Comparison of ENCODE assay signal across 9 cellular contexts in genomic region chr1:47434051-47434842, GRCh38. TPM values are rescaled to one million over a fixed set of nuclear protein-coding genes. Genes with fewer than 3 reads are reported as not detected.
DNase-seq lines count a peak whose midpoint lies in the region; ATAC-seq, FAIRE-seq and TF ChIP-seq lines count a peak whose summit lies in the region.
"Had no signal": no experiment of that assay in that cellular context is flagged by ENCODE, and none has a peak within 500 bp of the region (broad histone marks: within the 10 kb centered on the region; RNA-seq: fewer than 3 reads in every experiment).

No MANE protein-coding gene starts in this region.

- no peaks in the 10 kb centered on the region for H3K9me3 ChIP-seq in HUES64 (ENCODE audit: insufficient read depth, low read depth, low read length)
- H3K9me3 ChIP-seq in K562 (replicated peaks; ENCODE audit: control insufficient read depth, insufficient read depth, low read depth, low read length), result no peaks in the 10 kb centered on the region
- no peaks in the 10 kb centered on the region for H3K9me3 ChIP-seq in keratinocyte (ENCODE audit: control insufficient read depth, low read depth, low read length)
- H3K9me3 ChIP-seq in subcutaneous abdominal adipose tissue (ENCODE audit: control insufficient read depth in 5 of 5, low read length in 5 of 5), result no peaks in the 10 kb centered on the region

- CTCF ChIA-PET in K562 (lab: Yijun Ruan, JAX; ENCODE audit: low intra/inter-chr PET ratio), result no interaction called here

- no peak for TF ChIP-seq POLR2A in K562 (conservative IDR thresholded peaks at IDR 0.05)

- DNase-seq in K562 (ENCODE audit: extremely low read depth in 1 of 4, low spot score in 3 of 4) (no peak), keratinocyte (ENCODE audit: low read depth, low spot score) (no peak), NCI-H510A treated with DMSO at 0.1 percent for 48 hours (lab: John Stamatoyannopoulos, UW) (no peak), NCI-H1048 (lab: John Stamatoyannopoulos, UW) (no peak)
- DNase-seq in activated CD8-positive, alpha-beta memory T cell treated with anti-CD3 and anti-CD28 coated beads, Interleukin-2, amount 50 U/mL, for 4 hours, result no peak
- DNase-seq: NCI-H524 treated with DMSO at 0.1 percent for 48 hours had no signal

- ATAC-seq in K562 (no peak), GM19463 (IDR thresholded peaks at IDR 0.05; ENCODE audit: unreplicated experiment) (no peak)

- FAIRE-seq in K562 (lab: Jason Lieb, UNC) (no peak), keratinocyte (lab: Jason Lieb, UNC) (peak; percentile 36)

- H4K20me1 ChIP-seq in K562 (replicated peaks; ENCODE audit: control insufficient read depth, insufficient read depth, low read length) (peaks cover 20% of the 10 kb centered on the region), keratinocyte (ENCODE audit: control insufficient read depth, extremely low read depth, insufficient read depth, low read length) (no peaks in the 10 kb centered on the region)

- no TSS peak for BruUV-seq in K562 (replicated peaks; lab: Mats Ljungman, UMichigan)

- no peak for TF ChIP-seq CTCF in K562 (IDR thresholded peaks at IDR 0.05 in 2 of 3, conservative IDR thresholded peaks at IDR 0.05 in 1 of 3; ENCODE audit: insufficient read depth in 2 of 3, low read depth in 1 of 3, low read length in 3 of 3)
- no peak for TF ChIP-seq CTCF in keratinocyte (optimal IDR thresholded peaks at IDR 0.05 in 1 of 3, IDR thresholded peaks at IDR 0.05 in 1 of 3, conservative IDR thresholded peaks at IDR 0.05 in 1 of 3; ENCODE audit: extremely low read depth in 1 of 3, insufficient read depth in 2 of 3, low read length in 3 of 3)

- 0 out of 2 replicates have a peak, but pooled peaks cover 16% of the 10 kb centered on the region for H3K4me1 ChIP-seq in HUES64 (ENCODE audit: insufficient read depth, low read length)
- H3K4me1 ChIP-seq in K562 (replicated peaks in 1 of 2; ENCODE audit: control insufficient read depth in 2 of 2, insufficient read depth in 2 of 2, low read length in 2 of 2), result peaks cover 14 to 53% of the 10 kb centered on the region in 2 experiments
- peaks cover 51% of the 10 kb centered on the region for H3K4me1 ChIP-seq in keratinocyte (ENCODE audit: control insufficient read depth, extremely low read depth, insufficient read depth, low read length)
- H3K4me1 ChIP-seq in subcutaneous abdominal adipose tissue (ENCODE audit: control insufficient read depth in 5 of 5, insufficient read depth in 5 of 5, low read length in 5 of 5), result peaks cover 2 to 62% (median 43%) of the 10 kb centered on the region in 5 donors

- no peak overlapping the region for H3K9ac ChIP-seq in HUES64 (ENCODE audit: low read depth, low read length)
- no peak overlapping the region for H3K9ac ChIP-seq in K562 (ENCODE audit: insufficient read depth in 1 of 2, low read depth in 2 of 2, low read length in 2 of 2)
- peak overlapping the region; percentile 22 for H3K9ac ChIP-seq in keratinocyte (ENCODE audit: control insufficient read depth, extremely low read depth, insufficient read depth, low read length)
- no peak overlapping the region for H3K9ac ChIP-seq in subcutaneous abdominal adipose tissue (ENCODE audit: low read length in 5 of 5)

- dilution Hi-C loops in keratinocyte (cut with MboI; ENCODE audit: extremely low pct_ligation_motif_present, low sequenced_read_pairs), result no loop called here

- H3K36me3 ChIP-seq in HUES64 (ENCODE audit: insufficient read depth, low read length) (no peaks in the 10 kb centered on the region), K562 (ENCODE audit: control insufficient read depth, insufficient read depth, low read length) (peaks cover 4% of the 10 kb centered on the region; the same call in 2 of the 3 replicates), keratinocyte (ENCODE audit: control insufficient read depth in 2 of 2, extremely low read depth in 1 of 2, insufficient read depth in 2 of 2, low read length in 2 of 2) (no peaks in the 10 kb centered on the region), subcutaneous abdominal adipose tissue (ENCODE audit: control insufficient read depth in 5 of 5, insufficient read depth in 5 of 5, low read length in 5 of 5) (no peaks in the 10 kb centered on the region)

- peaks cover 100% of the 10 kb centered on the region for H3K27me3 ChIP-seq in HUES64 (ENCODE audit: insufficient read depth, low read length)
- H3K27me3 ChIP-seq in K562 (ENCODE audit: control insufficient read depth in 2 of 2, insufficient read depth in 2 of 2, low read length in 2 of 2), result 0 out of 5 replicates have a peak, but pooled peaks cover 0 to 1% of the 10 kb centered on the region in 2 experiments
- peaks cover 28% of the 10 kb centered on the region for H3K27me3 ChIP-seq in keratinocyte (ENCODE audit: control insufficient read depth, extremely low read depth, insufficient read depth, low read length)
- H3K27me3 ChIP-seq in subcutaneous abdominal adipose tissue (ENCODE audit: control insufficient read depth in 5 of 5, insufficient read depth in 4 of 5, low read length in 5 of 5), result peaks cover 7 to 43% (median 24%) of the 10 kb centered on the region in 5 donors

- no peak for TF ChIP-seq RAD21 in K562 (CRISPR knock-in tag; conservative IDR thresholded peaks at IDR 0.05 in 1 of 2, IDR thresholded peaks at IDR 0.05 in 1 of 2)

- POLR2A ChIA-PET in K562 (lab: Yijun Ruan, JAX), result interaction anchor here (0.5 to 1.0 kb wide), 6 partner anchors 15 to 292 kb away, joined by 3 to 5 read pairs (median 4); no protein-coding TSS in a partner anchor

- H3K27ac ChIP-seq in HUES64 (ENCODE audit: low read depth, low read length) (no peak overlapping the region), K562 (ENCODE audit: extremely low read depth, low read depth, low read length) (no peak overlapping the region), keratinocyte (ENCODE audit: control insufficient read depth, insufficient read depth, low read length) (no peak overlapping the region), subcutaneous abdominal adipose tissue (ENCODE audit: low read depth, low read length) (no peak overlapping the region)

- 3% methylated on average over 51 of the region's 51 CpGs for WGBS in HUES64
- WGBS in K562 (ENCODE audit: insufficient coverage, low coverage, missing lambda C conversion rate), result 90% methylated on average over 48 of the region's 51 CpGs

- TF ChIP-seq EP300 in K562 (IDR thresholded peaks at IDR 0.05; ENCODE audit: low read length), result no peak

- H3K4me2 ChIP-seq in K562 (ENCODE audit: insufficient read depth, low read length) (no peak overlapping the region), keratinocyte (ENCODE audit: control insufficient read depth, extremely low read depth, insufficient read depth, low read depth, low read length) (peak overlapping the region; percentile 50)

- H3K9me1 ChIP-seq in K562 (ENCODE audit: control insufficient read depth, insufficient read depth, low read length) (no peaks in the 10 kb centered on the region), keratinocyte (ENCODE audit: control insufficient read depth, extremely low read depth, insufficient read depth, low read length) (no peaks in the 10 kb centered on the region)

- peak overlapping the region; percentile 32; the same call in 1 of the 2 replicates for H3K4me3 ChIP-seq in HUES64 (ENCODE audit: low read length)
- no peak overlapping the region for H3K4me3 ChIP-seq in K562
- peak overlapping the region; percentile 20 to 56 (median 54) for H3K4me3 ChIP-seq in keratinocyte (ENCODE audit: control insufficient read depth in 2 of 3, extremely low read depth in 1 of 3, insufficient read depth in 2 of 3, low read depth in 1 of 3, low read length in 3 of 3)
- H3K4me3 ChIP-seq in subcutaneous abdominal adipose tissue (ENCODE audit: low read depth in 1 of 5, low read length in 5 of 5), result peak overlapping the region; percentile 32 to 59 (median 48)

- no peak overlapping the region for H2AFZ ChIP-seq in K562 (ENCODE audit: low read depth, low read length)
- H2AFZ ChIP-seq in keratinocyte (ENCODE audit: control insufficient read depth, low read length), result peak overlapping the region; percentile 22

- H3K79me2 ChIP-seq in K562 (ENCODE audit: control insufficient read depth, insufficient read depth, low read length), result 0 out of 3 replicates have a peak, but pooled peaks cover 7% of the 10 kb centered on the region
- H3K79me2 ChIP-seq in keratinocyte (ENCODE audit: control insufficient read depth, insufficient read depth, low read length), result peaks cover 4% of the 10 kb centered on the region

- intact Hi-C loops in K562 (cut with micrococcal nuclease), result loop anchor here (5.0 to 10.0 kb wide), 2 partner anchors 83 to 191 kb away; no protein-coding TSS in a partner anchor

- in situ Hi-C loops in K562 (cut with MboI), result loop anchor here (5.0 kb wide), 1 partner anchor 278 kb away; no protein-coding TSS in a partner anchor

RNA-seq across cellular contexts. Expression of gene FOXD2, which starts 3.6 kb away (rescaled TPM):
- polyA plus RNA-seq in HUES64 (2013, experiment 1 of 2), result not detected
- 0.13 TPM for polyA plus RNA-seq in HUES64 (2013, experiment 2 of 2)
- 0.46 and 0.93 TPM in 2 replicates for total RNA-seq in K562 (2011; cell fraction: chromatin; rRNA removed; ENCODE audit: low replicate concordance)
- 1.2 TPM in 2 replicates for total RNA-seq in K562 (2011; cell fraction: nucleolus; rRNA removed)
- 0.66 and 0.84 TPM in 2 replicates for total RNA-seq in K562 (2011; cell fraction: nucleoplasm; rRNA removed)
- total RNA-seq in K562 (2014; rRNA removed) (1.2 TPM in 2 replicates), K562 (2014; rRNA removed; fragmentation: Illumina TruSeq; extraction: Trizol) (0.22 and 0.26 TPM in 2 replicates), K562 (2015; rRNA removed; fragmentation: Illumina TruSeq; extraction: Trizol) (0.26 and 0.33 TPM in 2 replicates), K562 (2021) (0.86 and 1.2 TPM in 2 replicates)
- polyA plus RNA-seq in K562 (2011; rRNA removed) (0.15 and 0.27 TPM in 2 replicates), K562 (2014; fragmentation: Illumina TruSeq; extraction: Trizol) (0.19 and 0.22 TPM in 2 replicates), K562 (2014; fragmentation: Nextera tagmentation; extraction: Ambion mirVana) (under 1 TPM; 0.06 to 0.07 TPM), K562 (2014; rRNA removed) (0.46 and 0.53 TPM in 2 replicates), keratinocyte (0.01 to 0.05 TPM (median 0.04 TPM) in 3 replicates)
- 0.19 and 0.52 TPM in 2 replicates for polyA plus RNA-seq in K562 (2011; cell fraction: cytosol; rRNA removed)
- 0.79 and 1.2 TPM in 2 replicates for polyA plus RNA-seq in K562 (2011; cell fraction: nucleus; rRNA removed)
- polyA plus RNA-seq in K562 (2012), result 1.7 and 2.8 TPM in 2 replicates
- 0.12 and 0.14 TPM in 2 replicates for polyA minus RNA-seq in K562 (2011; rRNA and poly(A)+ RNA removed)
- 0.29 and 0.64 TPM in 2 replicates for polyA minus RNA-seq in K562 (2011; cell fraction: cytosol; rRNA and poly(A)+ RNA removed)
- 0.67 and 1.00 TPM in 2 replicates for polyA minus RNA-seq in K562 (2011; cell fraction: nucleus; rRNA and poly(A)+ RNA removed)
- not detected for polyA plus RNA-seq in keratinocyte (2011; ENCODE audit: low read depth)
- 0.04 TPM in 1 of 2 replicates, not detected in the other for polyA plus RNA-seq in keratinocyte (2011; cell fraction: cytosol; rRNA removed)
- polyA plus RNA-seq in keratinocyte (2011; cell fraction: nucleus; rRNA removed), result 0.05 and 0.07 TPM in 2 replicates
- polyA plus RNA-seq in keratinocyte (2012; ENCODE audit: low replicate concordance), result 0.07 and 0.09 TPM in 2 replicates
- polyA minus RNA-seq in keratinocyte, result 0.16 TPM in 1 of 3 replicates, not detected in the others
- polyA minus RNA-seq in keratinocyte (2011; cell fraction: cytosol; rRNA and poly(A)+ RNA removed), result not detected
- 0.11 TPM in 1 of 2 replicates, not detected in the other for polyA minus RNA-seq in keratinocyte (2011; cell fraction: nucleus; rRNA and poly(A)+ RNA removed)

RNA-seq across cellular contexts. Expression of gene FOXE3, which starts 18.2 kb away (rescaled TPM):
- 0.25 TPM for polyA plus RNA-seq in HUES64 (2013, experiment 1 of 2)
- polyA plus RNA-seq in HUES64 (2013, experiment 2 of 2), result 0.38 TPM
- total RNA-seq in K562 (2011; cell fraction: chromatin; rRNA removed; ENCODE audit: low replicate concordance), result not detected in 2 replicates
- total RNA-seq in K562 (2011; cell fraction: nucleolus; rRNA removed), result not detected in 2 replicates
- not detected in 2 replicates for total RNA-seq in K562 (2011; cell fraction: nucleoplasm; rRNA removed)
- total RNA-seq in K562 (2014; rRNA removed) (not detected in 2 replicates), K562 (2014; rRNA removed; fragmentation: Illumina TruSeq; extraction: Trizol) (not detected in 2 replicates), K562 (2015; rRNA removed; fragmentation: Illumina TruSeq; extraction: Trizol) (not detected in 2 replicates), K562 (2021) (not detected in 2 replicates)
- polyA plus RNA-seq in K562 (2011; rRNA removed) (not detected in 2 replicates), K562 (2014; fragmentation: Illumina TruSeq; extraction: Trizol) (not detected in 2 replicates), K562 (2014; fragmentation: Nextera tagmentation; extraction: Ambion mirVana) (not detected), K562 (2014; rRNA removed) (not detected in 2 replicates), keratinocyte (0.03 TPM in 1 of 3 replicates, not detected in the others)
- not detected in 2 replicates for polyA plus RNA-seq in K562 (2011; cell fraction: cytosol; rRNA removed)
- 0.10 TPM in 1 of 2 replicates, not detected in the other for polyA plus RNA-seq in K562 (2011; cell fraction: nucleus; rRNA removed)
- polyA plus RNA-seq in K562 (2012), result 0.04 TPM in 1 of 2 replicates, not detected in the other
- not detected in 2 replicates for polyA minus RNA-seq in K562 (2011; rRNA and poly(A)+ RNA removed)
- polyA minus RNA-seq in K562 (2011; cell fraction: cytosol; rRNA and poly(A)+ RNA removed), result not detected in 2 replicates
- polyA minus RNA-seq in K562 (2011; cell fraction: nucleus; rRNA and poly(A)+ RNA removed), result not detected in 2 replicates
- not detected for polyA plus RNA-seq in keratinocyte (2011; ENCODE audit: low read depth)
- polyA plus RNA-seq in keratinocyte (2011; cell fraction: cytosol; rRNA removed), result not detected in 2 replicates
- polyA plus RNA-seq in keratinocyte (2011; cell fraction: nucleus; rRNA removed), result not detected in 2 replicates
- 0.10 TPM in 1 of 2 replicates, not detected in the other for polyA plus RNA-seq in keratinocyte (2012; ENCODE audit: low replicate concordance)
- not detected in 3 replicates for polyA minus RNA-seq in keratinocyte
- polyA minus RNA-seq in keratinocyte (2011; cell fraction: cytosol; rRNA and poly(A)+ RNA removed), result not detected
- polyA minus RNA-seq in keratinocyte (2011; cell fraction: nucleus; rRNA and poly(A)+ RNA removed), result not detected in 2 replicates
